ENCODE assay signal across 22 cellular contexts in the genomic region with DNA sequence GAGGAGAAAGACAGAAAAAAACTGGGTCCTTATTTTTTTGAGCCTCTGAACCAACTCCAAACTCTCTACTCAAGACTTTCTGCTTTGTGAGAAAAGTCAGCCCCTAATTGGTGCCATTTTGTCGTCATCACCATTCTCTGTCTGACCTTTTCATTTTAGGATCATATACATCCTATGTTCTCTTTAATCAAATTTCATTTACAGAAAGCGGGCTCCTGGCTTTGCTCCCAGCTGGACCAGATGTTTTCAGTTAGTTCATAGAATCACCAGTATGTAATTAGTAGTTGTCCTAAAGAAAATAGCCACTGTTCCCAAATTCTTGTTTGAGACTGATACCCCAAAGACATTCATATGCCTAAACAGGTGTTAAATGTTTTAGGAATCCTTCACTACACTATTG. TPM values are rescaled to one million over a fixed set of nuclear protein-coding genes. Genes with fewer than 3 reads are reported as not detected.
"Had no signal": no experiment of that assay in that cellular context is flagged by ENCODE, and none has a peak within 500 bp of the region (broad histone marks: within the 10 kb centered on the region; RNA-seq: fewer than 3 reads in every experiment).

No MANE protein-coding gene starts in this region.

- DNase-seq: immature natural killer cell; kidney; left colon; left ventricle myocardium inferior; mesendoderm; naive B cell; natural killer cell; ovary; right lobe of liver; stimulated activated CD4-positive, alpha-beta T cell treated with anti-CD3 and anti-CD28 coated beads, Interleukin-1b, Interleukin-23, amount 100 ng/mL, for 48 hours; stimulated activated CD4-positive, alpha-beta T cell treated with anti-CD3 and anti-CD28 coated beads, Interleukin-2, amount 100 ng/mL, for 48 hours; stimulated activated CD4-positive, alpha-beta T cell treated with anti-CD3 and anti-CD28 coated beads, Interleukin-4, amount 100 ng/mL, for 4 hours; stimulated activated CD8-positive, alpha-beta memory T cell treated with anti-CD3 and anti-CD28 coated beads, Interleukin-4, amount 100 ng/mL, for 48 hours; stimulated activated naive CD4-positive, alpha-beta T cell treated with Interleukin-2 at 50 U/mL for 16 hours; stimulated activated naive CD8-positive, alpha-beta T cell treated with anti-CD3 and anti-CD28 coated beads, Interleukin-15, amount 100 ng/mL, for 72 hours; substantia nigra; uterus had no signal

- H3K36me3 ChIP-seq: left ventricle myocardium inferior, ovary, right atrium auricular region, right lobe of liver, tibial nerve, uterus had no signal

- H3K4me3 ChIP-seq: left ventricle myocardium inferior, lung, ovary, right atrium auricular region, right lobe of liver, smooth muscle cell, tibial nerve, uterus had no signal

- H3K4me1 ChIP-seq: left ventricle myocardium inferior, right atrium auricular region, right lobe of liver, tibial nerve, uterus had no signal

- H3K9me3 ChIP-seq: left ventricle myocardium inferior, ovary, right atrium auricular region, right lobe of liver, tibial nerve, uterus had no signal

- ATAC-seq: left colon; natural killer cell; right lobe of liver; stimulated activated memory B cell treated with anti-CD40 and anti-IgM and Interleukin-4, amounts not matched to agents 10 μg/mL and 1 μg/mL and 100 μg/mL, for 72 hours; stimulated activated naive CD8-positive, alpha-beta T cell treated with anti-CD3 and anti-CD28 coated beads, Interleukin-15, amount 100 ng/mL, for 72 hours had no signal

- H3K27me3 ChIP-seq: ovary, right atrium auricular region, right lobe of liver, tibial nerve, uterus had no signal

RNA-seq across cellular contexts. Expression of gene SLCO4C1, which starts 28.6 kb away (rescaled TPM):
- polyA plus RNA-seq: smooth muscle cell had no signal
